In genomic region chr20:48823960-48824497, GRCh38 we compare ENCODE assay signal across 8 cellular contexts. TPM values are rescaled to one million over a fixed set of nuclear protein-coding genes. Genes with fewer than 3 reads are reported as not detected.
DNase-seq lines count a peak whose midpoint lies in the region; ATAC-seq and TF ChIP-seq lines count a peak whose summit lies in the region.

No MANE protein-coding gene starts in this region.

- no peak overlapping the region for H3K9ac ChIP-seq in Loucy (ENCODE audit: low read depth, low read length, poor library complexity, severe bottlenecking)

- DNase-seq in GM10248 (ENCODE audit: extremely low spot score) (peak; percentile 82), activated T-helper 1 cell treated with Interleukin-2 at 50 U/mL for 16 hours (ENCODE audit: low read depth) (peak; percentile 28), immature natural killer cell (peak; percentile 34 to 43 (median 38)), DMS 273 (lab: John Stamatoyannopoulos, UW; ENCODE audit: unreplicated experiment) (no peak), SKM-1 (lab: John Stamatoyannopoulos, UW; ENCODE audit: unreplicated experiment) (no peak)
- DNase-seq in stimulated activated CD8-positive, alpha-beta memory T cell treated with anti-CD3 and anti-CD28 coated beads, Interleukin-7, amount 100 ng/mL, for 24 hours (ENCODE audit: low read depth), result peak; percentile 39

- no peaks in the 10 kb centered on the region for H3K9me3 ChIP-seq in Loucy (ENCODE audit: insufficient read depth, low read depth, low read length)

- peaks cover 76% of the 10 kb centered on the region for H3K4me1 ChIP-seq in Loucy (ENCODE audit: insufficient read depth, low read length, poor library complexity, severe bottlenecking)

- POLR2A ChIA-PET in GM10248 (lab: Yijun Ruan, JAX), result no interaction called here

- H3F3A ChIP-seq in Loucy (ENCODE audit: low read depth), result no peaks in the 10 kb centered on the region

- CTCF ChIA-PET in GM10248 (lab: Yijun Ruan, JAX), result no interaction called here

- no peaks in the 10 kb centered on the region for H3K27me3 ChIP-seq in Loucy (ENCODE audit: insufficient read depth, low read length, poor library complexity, severe bottlenecking)

- H3K27me3 Mint-ChIP-seq in immature natural killer cell (ENCODE audit: low read depth in 3 of 3), result peaks cover 5 to 23% (median 14%) of the 10 kb centered on the region in 3 donors

- H3K27ac Mint-ChIP-seq in immature natural killer cell, result peak overlapping the region in 2 of 6 donors; percentile 94 to 99

- H3K36me3 Mint-ChIP-seq in immature natural killer cell, result peaks cover 0 to 15% (median 5%) of the 10 kb centered on the region in 3 donors

- H3K4me1 Mint-ChIP-seq in immature natural killer cell, result peaks cover 6 to 8% of the 10 kb centered on the region in 2 donors

- H4K20me1 ChIP-seq in Loucy (ENCODE audit: insufficient read depth, low read length, poor library complexity, severe bottlenecking), result peaks cover 13% of the 10 kb centered on the region

- H3K9me3 Mint-ChIP-seq in immature natural killer cell, result no peaks in the 10 kb centered on the region

- no peak for ATAC-seq in HG03045 (IDR thresholded peaks at IDR 0.05; ENCODE audit: unreplicated experiment)

- TF ChIP-seq CTCF in GM10248 (IDR thresholded peaks at IDR 0.05; ENCODE audit: control extremely low read depth, extremely low read depth, low read depth, missing control alignments) (no peak), Loucy (conservative IDR thresholded peaks at IDR 0.05; ENCODE audit: low read length) (no peak)

- no peaks in the 10 kb centered on the region for H3K9me2 ChIP-seq in Loucy (replicated peaks; ENCODE audit: low read depth, low read length)

- peak overlapping the region; percentile 62 for H3K4me2 ChIP-seq in Loucy (ENCODE audit: low read depth, low read length, poor library complexity, severe bottlenecking)

- peak overlapping the region; percentile 93 to 99 (median 98) for H3K4me3 Mint-ChIP-seq in immature natural killer cell

- H3K4me3 ChIP-seq in Loucy (ENCODE audit: low read length, poor library complexity, severe bottlenecking), result peak overlapping the region; percentile 94

- no peak overlapping the region for H2AFZ ChIP-seq in Loucy (ENCODE audit: low read length)

- no peaks in the 10 kb centered on the region for H3K36me3 ChIP-seq in Loucy (ENCODE audit: insufficient read depth, low read length)

- peaks cover 79% of the 10 kb centered on the region for H3K79me2 ChIP-seq in Loucy (ENCODE audit: insufficient read depth, low read length)

RNA-seq across cellular contexts. Expression of gene PREX1, which starts 3.8 kb away (rescaled TPM):
- polyA plus RNA-seq in immature natural killer cell, result 10 to 100 TPM; 30.5 to 94.3 (median 54.9) TPM

Comparison
In these comparisons a context has a peak if more than half of its experiments do, and no peak if none do; other contexts are left out.
1. DNase-seq: peak in GM10248 (single experiment), activated T-helper 1 cell treated with Interleukin-2 at 50 U/mL for 16 hours (single experiment), immature natural killer cell (3 of 3) and stimulated activated CD8-positive, alpha-beta memory T cell treated with anti-CD3 and anti-CD28 coated beads, Interleukin-7, amount 100 ng/mL, for 24 hours (single experiment); none in DMS 273 (single experiment) and SKM-1 (single experiment).